10 cellular contexts compared by ENCODE assay signal in genomic region chr10:114635101-114635500, GRCh38. TPM values are rescaled to one million over a fixed set of nuclear protein-coding genes. Genes with fewer than 3 reads are reported as not detected.
DNase-seq lines count a peak whose midpoint lies in the region; ATAC-seq and TF ChIP-seq lines count a peak whose summit lies in the region.
"Had no signal": no experiment of that assay in that cellular context is flagged by ENCODE, and none has a peak within 500 bp of the region (broad histone marks: within the 10 kb centered on the region; RNA-seq: fewer than 3 reads in every experiment).

No MANE protein-coding gene starts in this region.

- no peaks in the 10 kb centered on the region for H3K36me3 Mint-ChIP-seq in mesothelial cell of epicardium

- DNase-seq in heart right ventricle = no peak
- DNase-seq in cardiac septum (ENCODE audit: low spot score) = no peak
- DNase-seq in cerebellum (ENCODE audit: low spot score) = peak; percentile 66
- no peak for DNase-seq in mesothelial cell of epicardium (ENCODE audit: low spot score in 2 of 2, unreplicated experiment in 2 of 2)
- no peak for DNase-seq in upper lobe of left lung
- DNase-seq in RPMI8226 = no peak
- no peak for DNase-seq in NK-92 treated with Interleukin-12 subunit alpha and Interleukin-12 subunit beta, amount 100 ng/mL, for 24 hours (lab: John Stamatoyannopoulos, UW)
- DNase-seq: activated T-cell treated with anti-CD3 and anti-CD28 coated beads, Interleukin-2, amount 50 U/mL, for 4 hours; MM.1S had no signal

- no peaks in the 10 kb centered on the region for H3K9me3 ChIP-seq in heart right ventricle
- H3K9me3 ChIP-seq in upper lobe of left lung = no peaks in the 10 kb centered on the region

- H3K9me3 Mint-ChIP-seq in mesothelial cell of epicardium = no peaks in the 10 kb centered on the region
- H3K9me3 Mint-ChIP-seq: activated T-cell treated with anti-CD3 and anti-CD28 coated beads, Interleukin-2, amount 50 U/mL, for 4 hours had no signal

- H3K36me3 ChIP-seq in heart right ventricle (no peaks in the 10 kb centered on the region), upper lobe of left lung (no peaks in the 10 kb centered on the region)

- peaks cover 0 to 34% (median 0%) of the 10 kb centered on the region in 7 donors for H3K27me3 ChIP-seq in heart right ventricle
- no peaks in the 10 kb centered on the region for H3K27me3 ChIP-seq in upper lobe of left lung

- no peak overlapping the region for H3K4me3 Mint-ChIP-seq in mesothelial cell of epicardium
- H3K4me3 Mint-ChIP-seq: activated T-cell treated with anti-CD3 and anti-CD28 coated beads, Interleukin-2, amount 50 U/mL, for 4 hours had no signal

- WGBS in heart right ventricle, 2 donors = 15 to 25% methylated on average over 7 of the region's 7 CpGs
- 39 to 57% methylated on average over 7 of the region's 7 CpGs for WGBS in upper lobe of left lung, 2 donors

- H3K27ac ChIP-seq in heart right ventricle (peak overlapping the region; percentile 61 to 95 (median 79)), upper lobe of left lung (peak overlapping the region; percentile 45 to 62 (median 56))

- H3K4me1 ChIP-seq in heart right ventricle = peaks cover 8 to 96% (median 68%) of the 10 kb centered on the region in 9 donors
- H3K4me1 ChIP-seq in upper lobe of left lung = peaks cover 28 to 45% (median 43%) of the 10 kb centered on the region in 4 donors

- intact Hi-C loops in heart right ventricle (cut with DNase I) = loop anchor here in 3 of 10 donors (5.0 to 10.0 kb wide), 3 partner anchors 50 to 160 kb away; no protein-coding TSS in a partner anchor
- intact Hi-C loops in cardiac septum (cut with DNase I) = loop anchor here (10.0 kb wide), 1 partner anchor 150 kb away; no protein-coding TSS in a partner anchor

- H3K4me1 Mint-ChIP-seq in mesothelial cell of epicardium = peaks cover 73% of the 10 kb centered on the region

- peaks cover 26% of the 10 kb centered on the region for H3K27me3 Mint-ChIP-seq in mesothelial cell of epicardium (ENCODE audit: low read depth)

- peak overlapping the region; percentile 97 for H3K27ac Mint-ChIP-seq in mesothelial cell of epicardium

- ATAC-seq in heart right ventricle = no peak
- no peak for ATAC-seq in upper lobe of left lung (ENCODE audit: low FRiP score in 2 of 2)
- ATAC-seq in HG03196 (IDR thresholded peaks at IDR 0.05; ENCODE audit: unreplicated experiment) = no peak
- ATAC-seq: activated T-cell treated with anti-CD3 and anti-CD28 coated beads, Interleukin-2, amount 50 U/mL, for 4 hours had no signal

- TF ChIP-seq EP300 in upper lobe of left lung (IDR thresholded peaks at IDR 0.05) = no peak

- TF ChIP-seq POLR2A in upper lobe of left lung (IDR thresholded peaks at IDR 0.05) = no peak

- H3K4me3 ChIP-seq in heart right ventricle = peak overlapping the region in 2 of 10 donors; percentile 11 to 16
- H3K4me3 ChIP-seq in upper lobe of left lung = no peak overlapping the region

- TF ChIP-seq CTCF in heart right ventricle (IDR thresholded peaks at IDR 0.05) = no peak
- TF ChIP-seq CTCF in mesothelial cell of epicardium (IDR thresholded peaks at IDR 0.05; ENCODE audit: unreplicated experiment) = no peak
- no peak for TF ChIP-seq CTCF in upper lobe of left lung (IDR thresholded peaks at IDR 0.05)

RNA-seq across cellular contexts. Expression of gene ABLIM1, which starts 23.0 kb away (rescaled TPM):
- total RNA-seq in heart right ventricle = 100 to 1,000 TPM; 522 to 816 (median 606) TPM
- 100 to 1,000 TPM; 119 to 363 TPM for polyA plus RNA-seq in heart right ventricle
- total RNA-seq in cardiac septum = 473 TPM
- 112 TPM for total RNA-seq in cerebellum
- total RNA-seq in mesothelial cell of epicardium = 99.5 to 105 TPM (median 102 TPM) in 3 replicates
- 100 to 1,000 TPM in 5 of 6 donors, 10 to 100 TPM in 1; 92.2 to 153 (median 131) TPM for total RNA-seq in upper lobe of left lung
